ENCODE assay signal across 28 cellular contexts in genomic region chr7:87046456-87046855, GRCh38. TPM values are rescaled to one million over a fixed set of nuclear protein-coding genes. Genes with fewer than 3 reads are reported as not detected.
DNase-seq lines count a peak whose midpoint lies in the region; ATAC-seq, FAIRE-seq and TF ChIP-seq lines count a peak whose summit lies in the region.
"Had no signal": no experiment of that assay in that cellular context is flagged by ENCODE, and none has a peak within 500 bp of the region (broad histone marks: within the 10 kb centered on the region; RNA-seq: fewer than 3 reads in every experiment).

No MANE protein-coding gene starts in this region.

- 0 out of 3 replicates have a peak, but pooled peaks have one; percentile 45 for ATAC-seq in K562
- ATAC-seq in GM23338: no peak
- ATAC-seq in GM21717 (IDR thresholded peaks at IDR 0.05; ENCODE audit: unreplicated experiment): no peak
- ATAC-seq: GM12878 had no signal

- H3K4me3 ChIP-seq in K562: no peak overlapping the region
- H3K4me3 ChIP-seq in tibial nerve: no peak overlapping the region
- no peak overlapping the region for H3K4me3 ChIP-seq in GM23338
- H3K4me3 ChIP-seq: BLaER1, GM12878 had no signal

- H3K4me2 ChIP-seq in K562 (ENCODE audit: insufficient read depth, low read length): no peak overlapping the region
- H3K4me2 ChIP-seq in GM23338: no peak overlapping the region

- no peaks in the 10 kb centered on the region for H3K4me1 Mint-ChIP-seq in GM23338
- H3K4me1 Mint-ChIP-seq: CD14-positive monocyte; CD4-positive, alpha-beta memory T cell; CD4-positive, CD25-positive, alpha-beta regulatory T cell; CD8-positive, alpha-beta memory T cell had no signal

- H3K9me3 Mint-ChIP-seq in GM23338: peaks cover 20% of the 10 kb centered on the region

- H3K9me3 ChIP-seq in K562 (replicated peaks; ENCODE audit: control insufficient read depth, insufficient read depth, low read depth, low read length) (no peaks in the 10 kb centered on the region), tibial nerve (peaks cover 0 to 22% (median 0%) of the 10 kb centered on the region in 4 donors)
- H3K9me3 ChIP-seq: BE2C had no signal

- H3K36me3 ChIP-seq in K562 (ENCODE audit: control insufficient read depth, insufficient read depth, low read length) (no peaks in the 10 kb centered on the region), tibial nerve (no peaks in the 10 kb centered on the region), GM23338 (ENCODE audit: insufficient read depth) (no peaks in the 10 kb centered on the region)
- H3K36me3 ChIP-seq: BE2C, BLaER1 had no signal

- H3K27ac ChIP-seq in K562 (ENCODE audit: extremely low read depth, low read depth, low read length): no peak overlapping the region
- H3K27ac ChIP-seq in tibial nerve: no peak overlapping the region
- H3K27ac ChIP-seq in GM23338 (ENCODE audit: low read depth): no peak overlapping the region
- H3K27ac ChIP-seq: BLaER1 had no signal

- H3K4me1 ChIP-seq in K562 (replicated peaks in 1 of 2; ENCODE audit: control insufficient read depth in 2 of 2, insufficient read depth in 2 of 2, low read length in 2 of 2) (no peaks in the 10 kb centered on the region), tibial nerve (no peaks in the 10 kb centered on the region), GM23338 (ENCODE audit: insufficient read depth) (no peaks in the 10 kb centered on the region)
- H3K4me1 ChIP-seq: BE2C had no signal

- no peak for TF ChIP-seq RAD21 in K562 (CRISPR knock-in tag; conservative IDR thresholded peaks at IDR 0.05 in 1 of 2, IDR thresholded peaks at IDR 0.05 in 1 of 2)

- no peak overlapping the region for H3K27ac Mint-ChIP-seq in GM23338
- H3K27ac Mint-ChIP-seq: CD14-positive monocyte had no signal

- FAIRE-seq in K562 (lab: Jason Lieb, UNC): peak; percentile 23
- FAIRE-seq: A204.1, GM12878, GM12892, GM18507 had no signal

- no peak overlapping the region for H3K4me3 Mint-ChIP-seq in GM23338
- H3K4me3 Mint-ChIP-seq: CD14-positive monocyte; CD4-positive, alpha-beta memory T cell; CD4-positive, CD25-positive, alpha-beta regulatory T cell; CD8-positive, alpha-beta memory T cell had no signal

- no peaks in the 10 kb centered on the region for H3K9me1 ChIP-seq in K562 (ENCODE audit: control insufficient read depth, insufficient read depth, low read length)

- WGBS in K562 (ENCODE audit: insufficient coverage, low coverage, missing lambda C conversion rate): 54% methylated on average over 5 of the region's 5 CpGs
- 85 to 90% methylated on average over 5 of the region's 5 CpGs for WGBS in tibial nerve, 2 donors

- peak; percentile 36 for DNase-seq in NAMALWA (ENCODE audit: low spot score)
- DNase-seq in OCI-M1 (lab: John Stamatoyannopoulos, UW): peak; percentile 19
- DNase-seq in K562 (ENCODE audit: extremely low read depth in 1 of 4, low spot score in 3 of 4): no peak
- no peak for DNase-seq in tibial nerve (ENCODE audit: low spot score in 2 of 2)
- no peak for DNase-seq in GM23338 (ENCODE audit: low spot score)
- DNase-seq: 8988T; ACHN; BE2C; C1 segment of cervical spinal cord; CD4-positive, alpha-beta memory T cell; CD4-positive, CD25-positive, alpha-beta regulatory T cell; CD8-positive, alpha-beta memory T cell; COR-L47; DMS 273 treated with DMSO at 0.1 percent for 48 hours; DMS153; DMS53; DMS79; DND-41; EL; GDM1 had no signal

- intact Hi-C loops in K562 (cut with micrococcal nuclease): no loop called here

- POLR2A ChIA-PET in K562 (lab: Yijun Ruan, JAX): interaction anchor here (0.7 kb wide), 1 partner anchor 9 kb away, joined by 3 read pairs; no protein-coding TSS in a partner anchor

- H4K20me1 ChIP-seq in K562 (replicated peaks; ENCODE audit: control insufficient read depth, insufficient read depth, low read length) (no peaks in the 10 kb centered on the region), GM23338 (replicated peaks; ENCODE audit: insufficient read depth) (no peaks in the 10 kb centered on the region)
- H4K20me1 ChIP-seq: BLaER1 had no signal

- TF ChIP-seq CTCF in K562 (IDR thresholded peaks at IDR 0.05 in 2 of 3, conservative IDR thresholded peaks at IDR 0.05 in 1 of 3; ENCODE audit: insufficient read depth in 2 of 3, low read depth in 1 of 3, low read length in 3 of 3) (no peak), tibial nerve (IDR thresholded peaks at IDR 0.05) (no peak), GM23338 (conservative IDR thresholded peaks at IDR 0.05; ENCODE audit: low read depth in 2 of 2) (no peak)

- 0 out of 2 replicates have a peak, but pooled peaks cover 18% of the 10 kb centered on the region for H3K9me2 ChIP-seq in GM23338 (ENCODE audit: insufficient read depth)

- CTCF ChIA-PET in K562 (lab: Yijun Ruan, JAX; ENCODE audit: low intra/inter-chr PET ratio): no interaction called here

- no peaks in the 10 kb centered on the region for H3K27me3 ChIP-seq in K562 (ENCODE audit: control insufficient read depth in 2 of 2, insufficient read depth in 2 of 2, low read length in 2 of 2)
- H3K27me3 ChIP-seq in tibial nerve: no peaks in the 10 kb centered on the region
- no peaks in the 10 kb centered on the region for H3K27me3 ChIP-seq in GM23338 (ENCODE audit: insufficient read depth)
- H3K27me3 ChIP-seq: BE2C, BLaER1 had no signal

- no peaks in the 10 kb centered on the region for H3F3A ChIP-seq in GM23338 (replicated peaks; ENCODE audit: low read depth)

- TF ChIP-seq POLR2A in K562 (conservative IDR thresholded peaks at IDR 0.05) (no peak), tibial nerve (IDR thresholded peaks at IDR 0.05) (no peak)

- in situ Hi-C loops in K562 (cut with MboI): no loop called here

- H3K27me3 Mint-ChIP-seq in GM23338 (ENCODE audit: insufficient read depth, low read depth, poor library complexity): no peaks in the 10 kb centered on the region
- H3K27me3 Mint-ChIP-seq: CD8-positive, alpha-beta memory T cell had no signal

- H3K79me2 ChIP-seq in K562 (ENCODE audit: control insufficient read depth, insufficient read depth, low read length) (no peaks in the 10 kb centered on the region), GM23338 (replicated peaks; ENCODE audit: insufficient read depth) (no peaks in the 10 kb centered on the region)

- TF ChIP-seq EP300 in K562 (IDR thresholded peaks at IDR 0.05; ENCODE audit: low read length): no peak
- TF ChIP-seq EP300 in tibial nerve (IDR thresholded peaks at IDR 0.05): no peak

- no peak overlapping the region for H3K9ac ChIP-seq in K562 (ENCODE audit: insufficient read depth in 1 of 2, low read depth in 2 of 2, low read length in 2 of 2)
- H3K9ac ChIP-seq: BLaER1 had no signal

- H2AFZ ChIP-seq in K562 (ENCODE audit: low read depth, low read length): no peak overlapping the region
- H2AFZ ChIP-seq in GM23338: no peak overlapping the region

- no TSS peak for BruUV-seq in K562 (replicated peaks; lab: Mats Ljungman, UMichigan)

- H3K36me3 Mint-ChIP-seq in GM23338 (ENCODE audit: low read depth): peaks cover 17% of the 10 kb centered on the region; the same call in 2 of the 3 replicates
- H3K36me3 Mint-ChIP-seq: CD14-positive monocyte; CD4-positive, alpha-beta memory T cell; CD4-positive, CD25-positive, alpha-beta regulatory T cell had no signal

TF ChIP-seq in K562, 482 proteins besides CTCF, POLR2A, EP300 and RAD21 (continues in another document):
- TF ChIP-seq ATF7 (IDR thresholded peaks at IDR 0.05): peak; percentile 45; the same call in 1 of the 2 replicates
- no peak for TF ChIP-seq KDM1A (IDR thresholded peaks at IDR 0.05)

TF ChIP-seq in GM23338, 12 proteins besides CTCF, POLR2A, EP300 and RAD21 (continues in another document):
- no peak for TF ChIP-seq CREB1 (CRISPR knock-in tag; IDR thresholded peaks at IDR 0.05; ENCODE audit: low read depth)

RNA-seq across cellular contexts. Expression of gene ELAPOR2, which starts 13.0 kb away (rescaled TPM):
- 92.6 and 147 TPM in 2 replicates for total RNA-seq in K562 (2011; cell fraction: chromatin; rRNA removed; ENCODE audit: low replicate concordance)
- total RNA-seq in K562 (2011; cell fraction: nucleolus; rRNA removed): 32.9 and 51.5 TPM in 2 replicates
- total RNA-seq in K562 (2011; cell fraction: nucleoplasm; rRNA removed): 68.5 and 83.6 TPM in 2 replicates
- 23.4 and 24.7 TPM in 2 replicates for total RNA-seq in K562 (2014; rRNA removed)
- 39.5 and 45.0 TPM in 2 replicates for total RNA-seq in K562 (2014; rRNA removed; fragmentation: Illumina TruSeq; extraction: Trizol)
- total RNA-seq in K562 (2015; rRNA removed; fragmentation: Illumina TruSeq; extraction: Trizol): 39.3 and 42.9 TPM in 2 replicates
- 35.0 and 36.3 TPM in 2 replicates for total RNA-seq in K562 (2021)
- polyA plus RNA-seq in K562 (2011; rRNA removed): 35.4 and 72.0 TPM in 2 replicates
- 15.4 and 19.1 TPM in 2 replicates for polyA plus RNA-seq in K562 (2011; cell fraction: cytosol; rRNA removed)
- polyA plus RNA-seq in K562 (2011; cell fraction: nucleus; rRNA removed): 71.8 and 83.4 TPM in 2 replicates
- polyA plus RNA-seq in K562 (2012): 43.5 and 62.0 TPM in 2 replicates
- polyA plus RNA-seq in K562 (2014; fragmentation: Illumina TruSeq; extraction: Trizol): 32.7 and 33.3 TPM in 2 replicates
- 10 to 100 TPM in 1 of 2 experiments, 1 to 10 TPM in 1; 9.2 to 17.3 TPM for polyA plus RNA-seq in K562 (2014; fragmentation: Nextera tagmentation; extraction: Ambion mirVana)
- polyA plus RNA-seq in K562 (2014; rRNA removed): 25.8 and 37.6 TPM in 2 replicates
- 98.4 and 156 TPM in 2 replicates for polyA minus RNA-seq in K562 (2011; rRNA and poly(A)+ RNA removed)
- 16.2 and 36.8 TPM in 2 replicates for polyA minus RNA-seq in K562 (2011; cell fraction: cytosol; rRNA and poly(A)+ RNA removed)
- 70.4 and 105 TPM in 2 replicates for polyA minus RNA-seq in K562 (2011; cell fraction: nucleus; rRNA and poly(A)+ RNA removed)
- total RNA-seq in tibial nerve: 10 to 100 TPM; 12.8 to 27.3 (median 16.5) TPM
- total RNA-seq in GM23338 (2014; rRNA removed; shearing (Covaris generic)): 27.1 and 42.9 TPM in 2 replicates
- 9.5 and 12.0 TPM in 2 replicates for polyA plus RNA-seq in GM23338 (2016; fragmentation: Nextera tagmentation; extraction: Ambion mirVana)
- total RNA-seq: A673 had no signal
- polyA plus RNA-seq: CD14-positive monocyte had no signal

Comparison
In these comparisons a context has a peak if more than half of its experiments do, and no peak if none do; other contexts are left out.
1. DNase-seq: peak in NAMALWA (single experiment) and OCI-M1 (single experiment); none in K562 (0 of 4), tibial nerve (0 of 2) and GM23338 (single experiment).